Comparison of ENCODE assay signal across 27 cellular contexts in genomic region chr7:104967088-104967487, GRCh38. TPM values are rescaled to one million over a fixed set of nuclear protein-coding genes. Genes with fewer than 3 reads are reported as not detected.
DNase-seq lines count a peak whose midpoint lies in the region; ATAC-seq and TF ChIP-seq lines count a peak whose summit lies in the region.
"Had no signal": no experiment of that assay in that cellular context is flagged by ENCODE, and none has a peak within 500 bp of the region (broad histone marks: within the 10 kb centered on the region; RNA-seq: fewer than 3 reads in every experiment).

No MANE protein-coding gene starts in this region.

- in situ Hi-C loops in GM23248 (cut with MboI) = no loop called here

- H2AFZ ChIP-seq in GM23248 = no peak overlapping the region
- no peak overlapping the region for H2AFZ ChIP-seq in osteoblast (ENCODE audit: low read length)
- H2AFZ ChIP-seq: PC-9 had no signal

- H3K79me2 ChIP-seq in GM23248 (ENCODE audit: insufficient read depth) (no peaks in the 10 kb centered on the region), osteoblast (ENCODE audit: insufficient read depth, low read length) (no peaks in the 10 kb centered on the region)

- H3K4me2 ChIP-seq in GM23248 (ENCODE audit: unreplicated experiment) (no peak overlapping the region), osteoblast (ENCODE audit: insufficient read depth, low read length) (peak overlapping the region; percentile 30)
- H3K4me2 ChIP-seq: PC-9 had no signal

- no peaks in the 10 kb centered on the region for H3K9me2 ChIP-seq in GM23248 (ENCODE audit: insufficient read depth)

- 100% methylated on average over 2 of the region's 2 CpGs for WGBS in GM23248 (ENCODE audit: low coverage in 1 of 2, low lambda C conversion rate in 2 of 2, missing lambda C conversion rate in 2 of 2), 2 experiments
- WGBS in prostate gland = 93% methylated on average over 2 of the region's 2 CpGs

- H3K9me3 ChIP-seq in GM23248 (ENCODE audit: low read depth) (no peaks in the 10 kb centered on the region), osteoblast (ENCODE audit: low read depth, low read length) (no peaks in the 10 kb centered on the region), prostate gland (no peaks in the 10 kb centered on the region)
- H3K9me3 ChIP-seq: uterus had no signal

- H3K27me3 ChIP-seq in GM23248 (replicated peaks; ENCODE audit: insufficient read depth) = no peaks in the 10 kb centered on the region
- H3K27me3 ChIP-seq in osteoblast (ENCODE audit: insufficient read depth, low read length) = no peaks in the 10 kb centered on the region
- H3K27me3 ChIP-seq in prostate gland (replicated peaks; ENCODE audit: insufficient read depth) = no peaks in the 10 kb centered on the region
- H3K27me3 ChIP-seq: uterus had no signal

- ATAC-seq in HG03565 (IDR thresholded peaks at IDR 0.05; ENCODE audit: unreplicated experiment) = no peak
- ATAC-seq in HG03135 (IDR thresholded peaks at IDR 0.05; ENCODE audit: unreplicated experiment) = no peak
- no peak for ATAC-seq in GM21723 (IDR thresholded peaks at IDR 0.05; ENCODE audit: unreplicated experiment)
- ATAC-seq: HCT116, right cardiac atrium had no signal

- no peak for TF ChIP-seq POLR2A in prostate gland (IDR thresholded peaks at IDR 0.05)

- H3K27ac ChIP-seq in GM23248 (peak overlapping the region; percentile 34), osteoblast (ENCODE audit: low read depth, low read length) (peak overlapping the region; percentile 83), prostate gland (no peak overlapping the region)
- H3K27ac ChIP-seq: HL-60, PC-9, uterus had no signal

- peaks cover 24% of the 10 kb centered on the region for H3F3A ChIP-seq in GM23248 (ENCODE audit: insufficient read depth)

- H3K36me3 ChIP-seq in GM23248 (ENCODE audit: low read depth) (no peaks in the 10 kb centered on the region), osteoblast (ENCODE audit: insufficient read depth, low read length) (no peaks in the 10 kb centered on the region), prostate gland (no peaks in the 10 kb centered on the region)
- H3K36me3 ChIP-seq: uterus had no signal

- TF ChIP-seq CTCF in epithelial cell of esophagus (IDR thresholded peaks at IDR 0.05; ENCODE audit: insufficient read depth, low read depth, low read length, missing control alignments) (no peak), osteoblast (IDR thresholded peaks at IDR 0.05; ENCODE audit: extremely low read depth, low read depth, low read length) (no peak), prostate gland (IDR thresholded peaks at IDR 0.05) (no peak)

- H3K4me3 ChIP-seq in GM23248 = no peak overlapping the region
- H3K4me3 ChIP-seq in epithelial cell of esophagus (ENCODE audit: low read length) = no peak overlapping the region
- H3K4me3 ChIP-seq in osteoblast (ENCODE audit: insufficient read depth, low read length) = no peak overlapping the region
- no peak overlapping the region for H3K4me3 ChIP-seq in prostate gland
- H3K4me3 ChIP-seq: lung, PC-9, uterus had no signal

- peak; percentile 69 for DNase-seq in GM23248
- peak; percentile 40 for DNase-seq in NCI-H226
- peak; percentile 65 for DNase-seq in epithelial cell of esophagus (ENCODE audit: low read depth)
- DNase-seq in osteoblast (ENCODE audit: insufficient read length, low spot score, missing footprints) = peak; percentile 49
- DNase-seq in prostate gland (ENCODE audit: low spot score) = no peak
- DNase-seq: activated CD4-positive, alpha-beta memory T cell treated with anti-CD3 and anti-CD28 coated beads, Interleukin-2, amount 10 ng/mL, durations not matched to agents 7 days and 5 days; activated CD4-positive, CD25-positive, alpha-beta regulatory T cell; activated CD8-positive, alpha-beta memory T cell treated with anti-CD3 and anti-CD28 coated beads, Interleukin-2, amount 50 U/mL, for 48 hours; activated naive CD4-positive, alpha-beta T cell treated with anti-CD3 and anti-CD28 coated beads, Interleukin-2, amount 50 U/mL, for 16 hours; amygdala; DND-41; head of caudate nucleus; NCI-H1105; NCI-H1930; NCI-H526; NK-92 treated with Interleukin-12 subunit alpha and Interleukin-12 subunit beta, amount 100 ng/mL, for 24 hours; PC-9; right cardiac atrium; Right ventricle myocardium superior; stimulated activated CD4-positive, alpha-beta T cell treated with anti-CD3 and anti-CD28 coated beads, Interleukin-2, amount 100 ng/mL, for 48 hours; uterus had no signal

- H3K4me1 ChIP-seq in GM23248 (ENCODE audit: insufficient read depth) (peaks cover 34% of the 10 kb centered on the region), osteoblast (ENCODE audit: insufficient read depth, low read length) (peaks cover 61% of the 10 kb centered on the region), prostate gland (replicated peaks) (peaks cover 11% of the 10 kb centered on the region)
- H3K4me1 ChIP-seq: uterus had no signal

- intact Hi-C loops in prostate gland (cut with DNase I) = no loop called here

- H4K20me1 ChIP-seq in GM23248 (ENCODE audit: insufficient read depth) = no peaks in the 10 kb centered on the region
- H4K20me1 ChIP-seq in osteoblast (ENCODE audit: insufficient read depth, low read length) = no peaks in the 10 kb centered on the region

- no peak overlapping the region for H3K9ac ChIP-seq in GM23248

RNA-seq across cellular contexts. Expression of gene KMT2E, which starts 46.9 kb away (rescaled TPM):
- 29.1 and 30.7 TPM in 2 replicates for total RNA-seq in GM23248 (2014; rRNA removed; shearing (Covaris generic))
- 63.2 and 63.5 TPM in 2 replicates for polyA plus RNA-seq in GM23248 (2016; fragmentation: Nextera tagmentation; extraction: Ambion mirVana)
- 108 and 124 TPM in 2 replicates for total RNA-seq in osteoblast
- 100 to 1,000 TPM in 1 of 2 donors, 10 to 100 TPM in 1; 83.7 to 102 TPM for total RNA-seq in prostate gland

Comparison
In these comparisons a context has a peak if more than half of its experiments do, and no peak if none do; other contexts are left out.
1. H3K27ac ChIP-seq: peak in GM23248 (single experiment) and osteoblast (single experiment); none in prostate gland (0 of 2).